8 cellular contexts compared by ENCODE assay signal in genomic region chr19:38898788-38899446, GRCh38. TPM values are rescaled to one million over a fixed set of nuclear protein-coding genes. Genes with fewer than 3 reads are reported as not detected.
DNase-seq lines count a peak whose midpoint lies in the region; ATAC-seq and TF ChIP-seq lines count a peak whose summit lies in the region.

No MANE protein-coding gene starts in this region.

- H3K27ac ChIP-seq in epithelial cell of prostate, result peak overlapping the region; percentile 60

- peaks cover 7% of the 10 kb centered on the region for H3K36me3 Mint-ChIP-seq in nephron (ENCODE audit: low read depth)

- H3K27ac Mint-ChIP-seq in nephron, result peak overlapping the region; percentile 53 to 66 (median 63)

- no peak for TF ChIP-seq CTCF in nephron (IDR thresholded peaks at IDR 0.05; ENCODE audit: unreplicated experiment in 3 of 3)

- H3K27me3 Mint-ChIP-seq in nephron (ENCODE audit: low read depth), result no peaks in the 10 kb centered on the region

- peaks cover 23% of the 10 kb centered on the region for H3K4me1 Mint-ChIP-seq in nephron

- peaks cover 3% of the 10 kb centered on the region for H3K9me3 Mint-ChIP-seq in nephron

- ATAC-seq in GM18520 (IDR thresholded peaks at IDR 0.05; ENCODE audit: unreplicated experiment), result no peak

- DNase-seq in DMS 273 (lab: John Stamatoyannopoulos, UW; ENCODE audit: unreplicated experiment) (peak; percentile 71), DMS 273 treated with DMSO at 0.1 percent for 48 hours (lab: John Stamatoyannopoulos, UW) (no peak), RPMI7951 (ENCODE audit: low read depth) (peak; percentile 35), epithelial cell of prostate (ENCODE audit: low read depth, low spot score) (no peak), foreskin melanocyte (no peak), hippocampal formation (lab: John Stamatoyannopoulos, UW) (no peak)

- H3K4me3 Mint-ChIP-seq in nephron, result peak overlapping the region; percentile 95 to 98 (median 96)

RNA-seq across cellular contexts. Expression of gene SIRT2, which starts 0.5 kb away (rescaled TPM):
- 102 and 104 TPM in 2 replicates for total RNA-seq in RPMI7951 (2014; rRNA removed; shearing (Covaris generic))

RNA-seq across cellular contexts. Expression of gene NFKBIB, which starts 0.9 kb away (rescaled TPM):
- 21.0 and 25.1 TPM in 2 replicates for total RNA-seq in RPMI7951 (2014; rRNA removed; shearing (Covaris generic))

RNA-seq across cellular contexts. Expression of gene CCER2, which starts 13.1 kb away (rescaled TPM):
- not detected in 2 replicates for total RNA-seq in RPMI7951 (2014; rRNA removed; shearing (Covaris generic))

RNA-seq across cellular contexts. Expression of gene RINL, which starts 20.8 kb away (rescaled TPM):
- total RNA-seq in RPMI7951 (2014; rRNA removed; shearing (Covaris generic)), result 4.6 and 5.1 TPM in 2 replicates

RNA-seq across cellular contexts. Expression of gene SARS2, which starts 31.6 kb away (rescaled TPM):
- 11.5 and 17.3 TPM in 2 replicates for total RNA-seq in RPMI7951 (2014; rRNA removed; shearing (Covaris generic))

Comparison
In these comparisons a context has a peak if more than half of its experiments do, and no peak if none do; other contexts are left out.
1. DNase-seq: peak in DMS 273 (single experiment) and RPMI7951 (single experiment); none in DMS 273 treated with DMSO at 0.1 percent for 48 hours (single experiment), epithelial cell of prostate (single experiment), foreskin melanocyte (single experiment) and hippocampal formation (0 of 2).